ENCODE assay signal across 1 cellular context in the genomic region with DNA sequence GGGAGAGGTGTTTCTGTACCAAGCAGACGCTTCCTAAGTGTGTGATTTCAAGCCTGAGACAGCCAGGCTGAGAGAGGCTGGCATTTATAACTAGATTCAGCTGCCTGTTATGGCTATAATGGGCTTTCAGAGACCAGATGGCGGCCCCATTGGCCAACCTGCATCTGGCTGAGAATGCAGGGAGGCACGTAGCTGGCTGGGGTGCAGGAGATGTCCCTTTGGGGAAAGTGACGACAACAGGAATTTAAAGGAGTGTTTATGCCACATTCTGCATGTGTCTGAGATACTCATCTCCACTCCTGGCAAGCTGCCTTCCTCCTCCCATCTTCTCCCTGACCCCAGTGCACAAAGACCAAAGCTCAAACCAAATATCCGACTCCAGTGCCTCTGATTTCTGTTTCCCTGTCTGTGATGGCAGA.
A peak's percentile ranks its signal among the peaks of the same experiment; 100 is the strongest.
TF ChIP-seq lines count a peak whose summit lies in the region.

No MANE protein-coding gene starts in this region.

TF ChIP-seq in SK-N-SH treated with all-trans-retinoic acid at 6 μM for 48 hours, 23 proteins besides CTCF, POLR2A, EP300 and RAD21 (continued from another document):
- peak; percentile 97 for TF ChIP-seq TCF4 (CRISPR knock-in tag; IDR thresholded peaks at IDR 0.05; ENCODE audit: borderline replicate concordance)
